8 cellular contexts compared by ENCODE assay signal in the genomic region with DNA sequence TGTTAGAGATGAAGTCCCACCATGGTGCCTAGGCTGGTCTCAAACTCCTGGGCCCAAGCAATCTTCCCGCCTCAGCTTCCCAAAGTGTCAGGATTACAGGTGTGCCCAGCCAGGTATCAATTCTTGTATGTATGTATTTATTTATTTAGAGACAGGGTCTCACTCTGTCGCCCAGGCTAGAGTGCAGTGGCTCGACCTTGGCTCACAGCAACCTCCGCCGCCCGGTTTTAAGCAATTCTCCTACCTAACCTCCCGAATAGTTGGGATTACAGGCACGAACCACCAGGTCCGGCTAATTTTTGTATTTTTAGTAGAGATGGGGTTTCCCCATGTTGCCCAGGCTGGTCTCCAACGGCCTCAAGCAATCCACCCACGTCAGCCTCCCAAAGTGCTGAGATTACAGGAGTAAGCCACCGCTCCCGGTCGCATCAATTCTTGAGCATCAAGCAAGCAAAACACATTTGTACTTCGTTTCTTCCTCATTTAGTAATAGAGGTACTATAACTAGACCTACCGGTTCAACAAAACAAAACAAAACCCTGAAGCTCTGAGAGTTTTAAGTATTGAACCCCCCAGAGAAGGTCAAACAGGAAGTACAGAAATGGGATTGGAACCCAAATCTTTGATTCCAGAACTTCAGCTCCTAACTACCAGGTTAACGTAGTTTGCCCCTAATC. TPM values are rescaled to one million over a fixed set of nuclear protein-coding genes. Genes with fewer than 3 reads are reported as not detected.
A peak's percentile ranks its signal among the peaks of the same experiment; 100 is the strongest.
DNase-seq lines count a peak whose midpoint lies in the region; ATAC-seq and TF ChIP-seq lines count a peak whose summit lies in the region.

No MANE protein-coding gene starts in this region.

- no peak overlapping the region for H3K14ac ChIP-seq in neuronal stem cell (ENCODE audit: low read length)

- no peak overlapping the region for H3K18ac ChIP-seq in neuronal stem cell (ENCODE audit: low read length)

- H3K23ac ChIP-seq in neuronal stem cell (ENCODE audit: low read depth, low read length, poor library complexity): no peak overlapping the region

- H3K27ac ChIP-seq in RWPE1 (peak overlapping the region; percentile 85), epithelial cell of prostate (peak overlapping the region; percentile 91), neuronal stem cell (replicated peaks; ENCODE audit: low read length) (peak overlapping the region; percentile 32)

- H3K36me3 Mint-ChIP-seq in CD14-positive monocyte: peaks cover 7 to 23% of the 10 kb centered on the region in 2 donors

- no peaks in the 10 kb centered on the region for H3K9me3 ChIP-seq in neuronal stem cell (replicated peaks in 1 of 2; ENCODE audit: control insufficient read depth in 2 of 2, insufficient read depth in 1 of 2, low read depth in 1 of 2, low read length in 2 of 2)

- H3K4me1 Mint-ChIP-seq in CD14-positive monocyte: peaks cover 32% of the 10 kb centered on the region

- no peaks in the 10 kb centered on the region for H3K79me1 ChIP-seq in neuronal stem cell (ENCODE audit: low read depth, low read length)

- peaks cover 4 to 6% of the 10 kb centered on the region in 2 donors for H3K4me1 ChIP-seq in neuronal stem cell (ENCODE audit: control insufficient read depth in 2 of 2, insufficient read depth in 1 of 2, low read depth in 1 of 2, low read length in 2 of 2)

- CTCF ChIA-PET in RWPE1 (lab: Yijun Ruan, JAX): no interaction called here

- no peak overlapping the region for H2AK5ac ChIP-seq in neuronal stem cell (ENCODE audit: low read depth, low read length)

- H3K9me3 Mint-ChIP-seq in CD14-positive monocyte: no peaks in the 10 kb centered on the region

- H3K9ac ChIP-seq in neuronal stem cell (ENCODE audit: low read depth, low read length, poor library complexity): no peak overlapping the region

- peak overlapping the region; percentile 49 to 79 for H3K4me3 ChIP-seq in neuronal stem cell (ENCODE audit: low read length in 2 of 2)

- H4K91ac ChIP-seq in neuronal stem cell (ENCODE audit: low read depth, low read length, poor library complexity): no peak overlapping the region

- peaks cover 7 to 26% of the 10 kb centered on the region in 2 donors for H3K36me3 ChIP-seq in neuronal stem cell (replicated peaks in 1 of 2; ENCODE audit: control insufficient read depth in 2 of 2, insufficient read depth in 2 of 2, low read length in 2 of 2)

- no peaks in the 10 kb centered on the region for H3K27me3 ChIP-seq in neuronal stem cell (ENCODE audit: control insufficient read depth in 3 of 3, insufficient read depth in 3 of 3, low read depth in 1 of 3, low read length in 3 of 3)

- WGBS in neuronal stem cell (ENCODE audit: extremely low coverage in 2 of 2, insufficient read length in 2 of 2, insufficient replicate concordance in 1 of 2), 2 donors: no CpG with 5 or more reads among the region's 17 CpGs

- peak overlapping the region; percentile 88 to 96 (median 93) for H3K27ac Mint-ChIP-seq in CD14-positive monocyte

- H3K4me2 ChIP-seq in neuronal stem cell (ENCODE audit: insufficient read depth, low read length, poor library complexity, severe bottlenecking): peak overlapping the region; percentile 63

- H3K4me3 Mint-ChIP-seq in CD14-positive monocyte: peak overlapping the region; percentile 88 to 97

- TF ChIP-seq CTCF in CD14-positive monocyte (IDR thresholded peaks at IDR 0.05) (no peak), RWPE1 (conservative IDR thresholded peaks at IDR 0.05; ENCODE audit: low read depth) (no peak)

- H2AFZ ChIP-seq in neuronal stem cell (ENCODE audit: low read length): peak overlapping the region; percentile 96

- POLR2A ChIA-PET in RWPE1 (lab: Yijun Ruan, JAX; ENCODE audit: low non-redundant PET): no interaction called here

- no peak overlapping the region for H4K8ac ChIP-seq in neuronal stem cell (ENCODE audit: low read depth, low read length)

- intact Hi-C loops in CD14-positive monocyte (cut with micrococcal nuclease): loop anchor here (1.0 to 5.0 kb wide), 4 partner anchors 33 to 34 kb away; partner anchors contain the start of genes ANKS3 (in 2 of the 2), DNAAF8 (in 2 of the 2) and ROGDI (in 1 of the 2)

- no peak overlapping the region for H2BK12ac ChIP-seq in neuronal stem cell (ENCODE audit: low read length)

- ATAC-seq in GM21526 (IDR thresholded peaks at IDR 0.05; ENCODE audit: low FRiP score, unreplicated experiment) (peak; percentile 4), HG03571 (IDR thresholded peaks at IDR 0.05; ENCODE audit: unreplicated experiment) (no peak)

- H2BK5ac ChIP-seq in neuronal stem cell (ENCODE audit: low read length): no peak overlapping the region

- H2BK120ac ChIP-seq in neuronal stem cell (ENCODE audit: low read depth, low read length): no peak overlapping the region

- no peak for DNase-seq in CD14-positive monocyte (ENCODE audit: low spot score)
- no peak for DNase-seq in RWPE1 (ENCODE audit: low spot score)
- no peak for DNase-seq in epithelial cell of prostate (ENCODE audit: low read depth, low spot score)
- no peak for DNase-seq in neuronal stem cell (ENCODE audit: low spot score)
- DNase-seq in iPS-NIHi7 (ENCODE audit: extremely low spot score): no peak
- no peak for DNase-seq in amniotic stem cell (lab: John Stamatoyannopoulos, UW)

- no peak overlapping the region for H3K4ac ChIP-seq in neuronal stem cell (ENCODE audit: low read length)

- peaks cover 1 to 5% (median 2%) of the 10 kb centered on the region in 3 donors for H3K27me3 Mint-ChIP-seq in CD14-positive monocyte (ENCODE audit: low read depth in 3 of 3)

- no peak overlapping the region for H2BK15ac ChIP-seq in neuronal stem cell (ENCODE audit: low read length)

RNA-seq across cellular contexts. Expression of gene ZNF500, which starts 1.0 kb away (rescaled TPM):
- 1 to 10 TPM; 2.4 to 5.2 TPM for polyA plus RNA-seq in CD14-positive monocyte
- polyA plus RNA-seq in neuronal stem cell (2013, experiment 1 of 2): 5.5 TPM
- polyA plus RNA-seq in neuronal stem cell (2013, experiment 2 of 2): 5.4 TPM

RNA-seq across cellular contexts. Expression of gene SEPTIN12, which starts 20.1 kb away (rescaled TPM):
- not detected for polyA plus RNA-seq in CD14-positive monocyte
- 0.81 TPM for polyA plus RNA-seq in neuronal stem cell (2013, experiment 1 of 2)
- polyA plus RNA-seq in neuronal stem cell (2013, experiment 2 of 2): 0.47 TPM

RNA-seq across cellular contexts. Expression of gene SMIM22, which starts 27.2 kb away (rescaled TPM):
- not detected for polyA plus RNA-seq in CD14-positive monocyte
- not detected for polyA plus RNA-seq in neuronal stem cell (2013, experiment 1 of 2)
- polyA plus RNA-seq in neuronal stem cell (2013, experiment 2 of 2): not detected

RNA-seq across cellular contexts. Expression of gene DNAAF8, which starts 33.7 kb away (rescaled TPM):
- under 1 TPM in 1 of 2 donors, not detected in 1; 0.36 TPM for polyA plus RNA-seq in CD14-positive monocyte
- 0.29 TPM for polyA plus RNA-seq in neuronal stem cell (2013, experiment 1 of 2)
- 0.17 TPM for polyA plus RNA-seq in neuronal stem cell (2013, experiment 2 of 2)

RNA-seq across cellular contexts. Expression of gene ANKS3, which starts 33.9 kb away (rescaled TPM):
- under 1 TPM; 0.59 to 0.95 TPM for polyA plus RNA-seq in CD14-positive monocyte
- 10.9 TPM for polyA plus RNA-seq in neuronal stem cell (2013, experiment 1 of 2)
- polyA plus RNA-seq in neuronal stem cell (2013, experiment 2 of 2): 11.0 TPM

Comparison
In these comparisons a context has a peak if more than half of its experiments do, and no peak if none do; other contexts are left out.
1. H3K27ac ChIP-seq: peak in every context shown above with its lines; median percentile 91 in epithelial cell of prostate; 85 in RWPE1; 32 in neuronal stem cell.